Comparison of ENCODE assay signal across 8 cellular contexts in genomic region chr1:21292991-21293536, GRCh38. TPM values are rescaled to one million over a fixed set of nuclear protein-coding genes. Genes with fewer than 3 reads are reported as not detected.
DNase-seq lines count a peak whose midpoint lies in the region; ATAC-seq and TF ChIP-seq lines count a peak whose summit lies in the region.

No MANE protein-coding gene starts in this region.

- no peaks in the 10 kb centered on the region for H3K36me3 ChIP-seq in BLaER1
- no peaks in the 10 kb centered on the region for H3K36me3 ChIP-seq in OCI-LY1 (ENCODE audit: insufficient read depth, low read length)
- no peaks in the 10 kb centered on the region for H3K36me3 ChIP-seq in brain microvascular endothelial cell (replicated peaks)

- peaks cover 14% of the 10 kb centered on the region; the same call in 1 of the 2 replicates for H3F3A ChIP-seq in OCI-LY1 (ENCODE audit: insufficient read depth, low read length)

- peak overlapping the region; percentile 5; the same call in 1 of the 2 replicates for H3K4me3 ChIP-seq in BLaER1
- peak overlapping the region; percentile 63 for H3K4me3 ChIP-seq in OCI-LY1 (ENCODE audit: low read depth, low read length, poor library complexity, severe bottlenecking)
- H3K4me3 ChIP-seq in brain microvascular endothelial cell (ENCODE audit: low read depth, low read length): no peak overlapping the region

- peaks cover 95% of the 10 kb centered on the region for H3K4me1 ChIP-seq in BLaER1
- H3K4me1 ChIP-seq in OCI-LY1 (ENCODE audit: insufficient read depth, low read length, severe bottlenecking): peaks cover 70% of the 10 kb centered on the region

- peak overlapping the region; percentile 72; the same call in 1 of the 2 replicates for H3K27ac ChIP-seq in BLaER1
- H3K27ac ChIP-seq in OCI-LY1 (ENCODE audit: low read depth, low read length, poor library complexity, severe bottlenecking): peak overlapping the region; percentile 98
- peak overlapping the region; percentile 14 for H3K27ac ChIP-seq in brain microvascular endothelial cell

- DNase-seq in brain microvascular endothelial cell (no peak), EL (no peak), COLO829 (ENCODE audit: low spot score) (no peak), dermis blood vessel endothelial cell (no peak)
- peak; percentile 31 to 55 for DNase-seq in stimulated activated CD4-positive, alpha-beta T cell treated with anti-CD3 and anti-CD28 coated beads, Interleukin-12 subunit alpha, Interleukin-12 subunit beta, amount 100 ng/mL, for 24 hours (ENCODE audit: low read depth in 2 of 2)

- H3K4me2 ChIP-seq in BLaER1 (peak overlapping the region; percentile 93), OCI-LY1 (ENCODE audit: low read length) (peak overlapping the region; percentile 76)

- H3K27me3 ChIP-seq in BLaER1 (no peaks in the 10 kb centered on the region), OCI-LY1 (ENCODE audit: insufficient read depth, low read length) (no peaks in the 10 kb centered on the region), brain microvascular endothelial cell (replicated peaks) (no peaks in the 10 kb centered on the region)

- TF ChIP-seq CTCF in OCI-LY1 (IDR thresholded peaks at IDR 0.05; ENCODE audit: low read length) (no peak; the same call in 1 of the 2 replicates), brain microvascular endothelial cell (IDR thresholded peaks at IDR 0.05; ENCODE audit: low read depth, low read length, missing control alignments) (no peak)

- H3K9ac ChIP-seq in BLaER1 (peak overlapping the region; percentile 44; the same call in 1 of the 2 replicates), OCI-LY1 (ENCODE audit: low read length) (peak overlapping the region; percentile 78)

- H3K9me2 ChIP-seq in OCI-LY1 (ENCODE audit: low read depth, low read length): no peaks in the 10 kb centered on the region

- in situ Hi-C loops in brain microvascular endothelial cell (cut with HindIII; ENCODE audit: low pct_ligation_motif_present, low sequenced_read_pairs): no loop called here

- no peaks in the 10 kb centered on the region for H3K79me2 ChIP-seq in OCI-LY1 (ENCODE audit: insufficient read depth, low read length)

- no peaks in the 10 kb centered on the region for H3K9me3 ChIP-seq in BLaER1
- no peaks in the 10 kb centered on the region for H3K9me3 ChIP-seq in OCI-LY1 (ENCODE audit: low read length)

- peak; percentile 34 for ATAC-seq in GM21381 (IDR thresholded peaks at IDR 0.05; ENCODE audit: unreplicated experiment)

- no peak overlapping the region for H2AFZ ChIP-seq in OCI-LY1 (ENCODE audit: low read length)

- H4K20me1 ChIP-seq in BLaER1: peaks cover 21% of the 10 kb centered on the region
- H4K20me1 ChIP-seq in OCI-LY1 (ENCODE audit: insufficient read depth, low read length): no peaks in the 10 kb centered on the region

RNA-seq across cellular contexts. Expression of gene ECE1, which starts 2.8 kb away (rescaled TPM):
- total RNA-seq in dermis blood vessel endothelial cell: 223 and 442 TPM in 2 replicates

Comparison
In these comparisons a context has a peak if more than half of its experiments do, and no peak if none do; other contexts are left out.
1. H3K27ac ChIP-seq: peak in every context shown above with its lines; median percentile 98 in OCI-LY1; 72 in BLaER1; 14 in brain microvascular endothelial cell.
2. DNase-seq: peak in stimulated activated CD4-positive, alpha-beta T cell treated with anti-CD3 and anti-CD28 coated beads, Interleukin-12 subunit alpha, Interleukin-12 subunit beta, amount 100 ng/mL, for 24 hours (2 of 2); none in brain microvascular endothelial cell (single experiment), EL (single experiment), COLO829 (single experiment) and dermis blood vessel endothelial cell (single experiment).